Comparison of ENCODE assay signal across 13 cellular contexts in the genomic region with DNA sequence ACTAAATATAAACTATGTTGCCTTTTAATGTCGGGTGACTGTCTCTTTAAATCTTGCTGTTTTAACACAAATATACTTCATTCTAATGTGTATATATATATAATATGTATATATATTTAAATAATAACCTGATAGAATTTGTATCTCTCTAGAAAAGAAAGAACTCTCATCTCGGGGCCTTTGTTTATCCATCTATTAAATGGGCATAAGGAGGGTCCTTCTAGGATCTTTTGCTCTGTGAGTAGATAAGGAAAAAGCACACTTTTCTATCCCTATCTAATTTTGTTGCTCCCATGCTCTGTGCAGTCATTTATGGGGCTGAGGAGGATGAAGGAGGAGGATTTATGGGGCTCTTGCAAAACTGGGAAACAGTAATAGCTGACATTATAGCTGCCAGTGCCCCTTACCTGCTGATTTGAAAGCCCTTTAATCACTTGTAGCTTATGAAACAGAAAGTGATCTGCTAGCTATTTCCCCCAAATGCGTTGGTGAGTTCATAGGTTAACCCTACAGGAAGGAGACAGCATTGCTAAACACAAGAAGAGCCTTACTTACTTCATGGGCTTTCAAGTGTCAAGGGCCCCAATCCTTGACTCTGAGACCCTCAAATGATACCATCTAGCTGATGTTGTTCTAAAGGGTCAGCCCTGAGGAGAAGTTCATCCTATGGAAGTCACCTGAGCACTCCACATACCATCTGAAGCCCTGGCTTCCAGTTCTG. TPM values are rescaled to one million over a fixed set of nuclear protein-coding genes. Genes with fewer than 3 reads are reported as not detected.
DNase-seq lines count a peak whose midpoint lies in the region; ATAC-seq, FAIRE-seq and TF ChIP-seq lines count a peak whose summit lies in the region.
"Had no signal": no experiment of that assay in that cellular context is flagged by ENCODE, and none has a peak within 500 bp of the region (broad histone marks: within the 10 kb centered on the region; RNA-seq: fewer than 3 reads in every experiment).

No MANE protein-coding gene starts in this region.

- H3K4me3 Mint-ChIP-seq in activated T-helper 2 cell treated with anti-CD3 and anti-CD28 coated beads, Interferon-gamma antibody, Interleukin-2, Interleukin-4, amounts not matched to agents 10 μg/mL and 5 μg/mL and 100 μg/mL, durations not matched to agents 14 hours and 24 hours and 36 hours (ENCODE audit: low read depth), result no peak overlapping the region
- H3K4me3 Mint-ChIP-seq: WTC11 had no signal

- H3K9ac ChIP-seq in kidney (ENCODE audit: low read length in 2 of 2), result no peak overlapping the region

- H3K27ac Mint-ChIP-seq in activated T-helper 2 cell treated with anti-CD3 and anti-CD28 coated beads, Interferon-gamma antibody, Interleukin-2, Interleukin-4, amounts not matched to agents 10 μg/mL and 5 μg/mL and 100 μg/mL, durations not matched to agents 14 hours and 24 hours and 36 hours, result peak overlapping the region; percentile 28
- H3K27ac Mint-ChIP-seq: WTC11 had no signal

- no peak overlapping the region for H3K4me3 ChIP-seq in kidney (ENCODE audit: low read length in 2 of 2)

- no peaks in the 10 kb centered on the region for H3K9me3 ChIP-seq in kidney (ENCODE audit: control insufficient read depth in 1 of 2, low read length in 2 of 2)

- H3K4me1 ChIP-seq in kidney (ENCODE audit: control insufficient read depth in 1 of 2, insufficient read depth in 1 of 2, low read depth in 1 of 2, low read length in 2 of 2), result peaks cover 0 to 5% of the 10 kb centered on the region in 2 donors

- H3K4me1 Mint-ChIP-seq in activated T-helper 2 cell treated with anti-CD3 and anti-CD28 coated beads, Interferon-gamma antibody, Interleukin-2, Interleukin-4, amounts not matched to agents 10 μg/mL and 5 μg/mL and 100 μg/mL, durations not matched to agents 14 hours and 24 hours and 36 hours (ENCODE audit: low read depth), result peaks cover 9% of the 10 kb centered on the region

- intact Hi-C loops in activated T-helper 2 cell treated with anti-CD3 and anti-CD28 coated beads, Interferon-gamma antibody, Interleukin-2, Interleukin-4, amounts not matched to agents 10 μg/mL and 5 μg/mL and 100 μg/mL, durations not matched to agents 14 hours and 24 hours and 36 hours (cut with micrococcal nuclease), result no loop called here
- intact Hi-C loops in kidney (cut with DNase I), result no loop called here

- peaks cover 15% of the 10 kb centered on the region for H3K27me3 Mint-ChIP-seq in activated T-helper 2 cell treated with anti-CD3 and anti-CD28 coated beads, Interferon-gamma antibody, Interleukin-2, Interleukin-4, amounts not matched to agents 10 μg/mL and 5 μg/mL and 100 μg/mL, durations not matched to agents 14 hours and 24 hours and 36 hours (ENCODE audit: low read depth)

- TF ChIP-seq CTCF in kidney (IDR thresholded peaks at IDR 0.05; ENCODE audit: borderline replicate concordance, extremely low read depth, insufficient read depth), result no peak

- no peaks in the 10 kb centered on the region for H3K36me3 Mint-ChIP-seq in activated T-helper 2 cell treated with anti-CD3 and anti-CD28 coated beads, Interferon-gamma antibody, Interleukin-2, Interleukin-4, amounts not matched to agents 10 μg/mL and 5 μg/mL and 100 μg/mL, durations not matched to agents 14 hours and 24 hours and 36 hours (ENCODE audit: low read depth)
- H3K36me3 Mint-ChIP-seq: WTC11 had no signal

- no peaks in the 10 kb centered on the region for H3K9me3 Mint-ChIP-seq in activated T-helper 2 cell treated with anti-CD3 and anti-CD28 coated beads, Interferon-gamma antibody, Interleukin-2, Interleukin-4, amounts not matched to agents 10 μg/mL and 5 μg/mL and 100 μg/mL, durations not matched to agents 14 hours and 24 hours and 36 hours
- H3K9me3 Mint-ChIP-seq: WTC11 had no signal

- H3K27ac ChIP-seq in kidney (ENCODE audit: low read depth in 2 of 2, low read length in 2 of 2), result no peak overlapping the region

- H3K36me3 ChIP-seq in kidney (ENCODE audit: control insufficient read depth in 1 of 2, insufficient read depth in 2 of 2, low read length in 2 of 2), result no peaks in the 10 kb centered on the region

- FAIRE-seq in GM12892 (lab: Jason Lieb, UNC) (peak; percentile 83), kidney (lab: Jason Lieb, UNC) (no peak)

- peak; percentile 42; the same call in 1 of the 2 replicates for TF ChIP-seq POLR2A in GM12892 (IDR thresholded peaks at IDR 0.05; ENCODE audit: low read depth, low read length)

- peak; percentile 77 for ATAC-seq in GM19468 (IDR thresholded peaks at IDR 0.05; ENCODE audit: extremely low read depth, unreplicated experiment)
- peak; percentile 94 for ATAC-seq in HG03175 (IDR thresholded peaks at IDR 0.05; ENCODE audit: unreplicated experiment)
- ATAC-seq: WTC11 had no signal

- peak; percentile 34 for DNase-seq in GM12892 (ENCODE audit: insufficient read length)
- DNase-seq in activated T-helper 2 cell treated with anti-CD3 and anti-CD28 coated beads, Interferon-gamma antibody, Interleukin-2, Interleukin-4, amounts not matched to agents 10 μg/mL and 5 μg/mL and 100 μg/mL, durations not matched to agents 14 hours and 24 hours and 36 hours (ENCODE audit: low spot score), result no peak
- no peak for DNase-seq in hypothalamus (lab: John Stamatoyannopoulos, UW)
- DNase-seq in kidney, result no peak
- no peak for DNase-seq in NCI-H510A (lab: John Stamatoyannopoulos, UW)
- DNase-seq in DMS53 treated with DMSO at 0.1 percent for 48 hours (lab: John Stamatoyannopoulos, UW; ENCODE audit: unreplicated experiment), result no peak
- DNase-seq: effector CD8-positive, alpha-beta T cell; GF-D8; mesendoderm; NCI-H1930 had no signal

RNA-seq across cellular contexts. Expression of a gene that starts 5.8 kb away (rescaled TPM):
- 4.7 TPM for polyA plus RNA-seq in GM12892 (2012; ENCODE audit: missing spikeins)
- total RNA-seq in activated T-helper 2 cell treated with anti-CD3 and anti-CD28 coated beads, Interferon-gamma antibody, Interleukin-2, Interleukin-4, amounts not matched to agents 10 μg/mL and 5 μg/mL and 100 μg/mL, durations not matched to agents 14 hours and 24 hours and 36 hours, result 7.1 and 8.5 TPM in 2 replicates
- 3.3 TPM for total RNA-seq in kidney
- 0.77 TPM for polyA plus RNA-seq in kidney (ENCODE audit: insufficient read depth, low read depth, low replicate concordance)
